Comparison of ENCODE assay signal across 8 cellular contexts in the genomic region with DNA sequence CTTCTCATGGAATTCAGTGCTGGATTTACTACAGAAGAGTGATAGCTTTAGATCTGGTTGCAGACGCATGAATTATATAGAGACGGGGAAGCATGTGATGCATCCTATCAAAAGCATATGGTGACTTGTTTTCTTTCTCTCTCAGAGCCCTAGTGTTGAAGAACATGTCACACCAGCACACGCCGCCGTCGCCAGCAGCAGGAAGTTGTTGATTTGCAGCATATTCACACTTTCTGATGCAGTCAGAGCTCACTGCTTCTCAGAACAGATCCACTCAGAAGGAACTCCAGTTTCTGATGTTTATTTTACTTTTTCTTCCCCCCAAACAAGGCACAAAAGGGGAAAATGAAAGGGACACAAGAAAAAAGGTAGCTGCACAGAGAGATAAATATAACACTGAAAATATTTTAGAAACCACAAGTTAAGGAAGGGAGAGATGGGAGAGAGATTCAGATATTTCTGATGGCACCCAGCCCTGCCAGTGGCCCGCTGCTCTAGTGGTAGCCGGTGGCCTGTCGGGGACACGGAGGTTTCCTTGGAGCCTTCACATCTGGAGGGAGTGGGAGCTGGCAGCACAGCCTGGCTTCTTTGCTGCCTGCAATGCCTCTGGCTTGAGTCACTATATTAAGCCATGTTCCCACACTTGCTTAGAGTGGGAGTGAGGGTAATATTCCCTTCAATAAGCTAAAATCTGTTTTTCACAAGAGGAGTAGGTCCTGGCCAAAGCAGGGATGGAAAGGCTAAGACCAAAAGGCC.
DNase-seq lines count a peak whose midpoint lies in the region; ATAC-seq, FAIRE-seq and TF ChIP-seq lines count a peak whose summit lies in the region.

No MANE protein-coding gene starts in this region.

- FAIRE-seq in astrocyte (lab: Jason Lieb, UNC) = peak; percentile 52

- H3K4me1 ChIP-seq in astrocyte (ENCODE audit: insufficient read depth, low read length) (peaks cover 25% of the 10 kb centered on the region), lower lobe of right lung (peaks cover 21% of the 10 kb centered on the region), vagina (peaks cover 14% of the 10 kb centered on the region)

- peak overlapping the region; percentile 63 for H3K4me3 Mint-ChIP-seq in astrocyte (ENCODE audit: unreplicated experiment)

- no peak for TF ChIP-seq CTCF in astrocyte (IDR thresholded peaks at IDR 0.05; ENCODE audit: insufficient read depth, low read depth, low read length)
- TF ChIP-seq CTCF in lower lobe of right lung (IDR thresholded peaks at IDR 0.05) = no peak
- no peak for TF ChIP-seq CTCF in vagina (IDR thresholded peaks at IDR 0.05)

- H3K27me3 Mint-ChIP-seq in astrocyte (ENCODE audit: low read depth, unreplicated experiment) = no peaks in the 10 kb centered on the region

- H3K27ac ChIP-seq in astrocyte (ENCODE audit: low read depth, low read length) (peak overlapping the region; percentile 71), lower lobe of right lung (peak overlapping the region; percentile 13), vagina (peak overlapping the region; percentile 66)

- peak overlapping the region; percentile 39 for H3K4me2 ChIP-seq in astrocyte (ENCODE audit: low read length)

- peak; percentile 23 for DNase-seq in stimulated activated CD4-positive, alpha-beta T cell treated with anti-CD3 and anti-CD28 coated beads, Interleukin-1b, Interleukin-23, amount 100 ng/mL, for 48 hours
- DNase-seq in stimulated activated CD4-positive, alpha-beta T cell treated with anti-CD3 and anti-CD28 coated beads, Interleukin-2, amount 100 ng/mL, for 48 hours = no peak
- DNase-seq in astrocyte (ENCODE audit: low read depth) (peak; percentile 88), lower lobe of right lung (no peak), vagina (ENCODE audit: extremely low spot score in 2 of 2) (no peak), LoVo (ENCODE audit: low spot score) (no peak)
- no peak for DNase-seq in activated CD8-positive, alpha-beta memory T cell treated with anti-CD3 and anti-CD28 coated beads, Interleukin-2, amount 50 U/mL, for 48 hours

- peak overlapping the region; percentile 37 for H3K9ac ChIP-seq in astrocyte (ENCODE audit: low read length)

- peaks cover 12% of the 10 kb centered on the region for H3K79me2 ChIP-seq in astrocyte (ENCODE audit: insufficient read depth, low read length)

- H3K36me3 Mint-ChIP-seq in astrocyte (ENCODE audit: low read depth, unreplicated experiment) = peaks cover 23% of the 10 kb centered on the region

- intact Hi-C loops in lower lobe of right lung (cut with DNase I) (no loop called here), vagina (cut with DNase I) (no loop called here)

- H3K27ac Mint-ChIP-seq in astrocyte (ENCODE audit: unreplicated experiment) = peak overlapping the region; percentile 99

- H3K36me3 ChIP-seq in astrocyte (ENCODE audit: insufficient read depth, low read length) (peaks cover 41% of the 10 kb centered on the region), lower lobe of right lung (peaks cover 56% of the 10 kb centered on the region), vagina (peaks cover 0 to 12% of the 10 kb centered on the region in 2 donors)

- ATAC-seq in lower lobe of right lung = peak; percentile 68 to 74
- ATAC-seq in GM18520 (IDR thresholded peaks at IDR 0.05; ENCODE audit: unreplicated experiment) = no peak

- H3K27me3 ChIP-seq in astrocyte (ENCODE audit: insufficient read depth, low read length) (no peaks in the 10 kb centered on the region), lower lobe of right lung (ENCODE audit: low read depth) (no peaks in the 10 kb centered on the region), vagina (no peaks in the 10 kb centered on the region)

- TF ChIP-seq POLR2A in vagina (IDR thresholded peaks at IDR 0.05) = no peak

- peaks cover 43% of the 10 kb centered on the region for H3K4me1 Mint-ChIP-seq in astrocyte (ENCODE audit: low read depth, unreplicated experiment)

- H3K9me3 Mint-ChIP-seq in astrocyte (ENCODE audit: unreplicated experiment) = peaks cover 2% of the 10 kb centered on the region

- no peak overlapping the region for H3K4me3 ChIP-seq in astrocyte (ENCODE audit: insufficient read depth, low read depth, low read length)
- no peak overlapping the region for H3K4me3 ChIP-seq in lower lobe of right lung
- no peak overlapping the region for H3K4me3 ChIP-seq in vagina

- H2AFZ ChIP-seq in astrocyte (ENCODE audit: low read depth, low read length) = no peak overlapping the region

- no peaks in the 10 kb centered on the region for H3K9me3 ChIP-seq in astrocyte (ENCODE audit: insufficient read depth, low read depth, low read length)
- no peaks in the 10 kb centered on the region for H3K9me3 ChIP-seq in lower lobe of right lung
- no peaks in the 10 kb centered on the region for H3K9me3 ChIP-seq in vagina

- H4K20me1 ChIP-seq in astrocyte (ENCODE audit: insufficient read depth, low read length) = no peaks in the 10 kb centered on the region

Comparison
In these comparisons a context has a peak if more than half of its experiments do, and no peak if none do; other contexts are left out.
1. DNase-seq: peak in stimulated activated CD4-positive, alpha-beta T cell treated with anti-CD3 and anti-CD28 coated beads, Interleukin-1b, Interleukin-23, amount 100 ng/mL, for 48 hours (single experiment) and astrocyte (single experiment); none in stimulated activated CD4-positive, alpha-beta T cell treated with anti-CD3 and anti-CD28 coated beads, Interleukin-2, amount 100 ng/mL, for 48 hours (0 of 2), lower lobe of right lung (single experiment), vagina (0 of 2), LoVo (single experiment) and activated CD8-positive, alpha-beta memory T cell treated with anti-CD3 and anti-CD28 coated beads, Interleukin-2, amount 50 U/mL, for 48 hours (single experiment).
2. H3K27ac ChIP-seq: peak in every context shown above with its lines; median percentile 71 in astrocyte; 66 in vagina; 13 in lower lobe of right lung.